Comparison of ENCODE assay signal across 12 cellular contexts in the genomic region with DNA sequence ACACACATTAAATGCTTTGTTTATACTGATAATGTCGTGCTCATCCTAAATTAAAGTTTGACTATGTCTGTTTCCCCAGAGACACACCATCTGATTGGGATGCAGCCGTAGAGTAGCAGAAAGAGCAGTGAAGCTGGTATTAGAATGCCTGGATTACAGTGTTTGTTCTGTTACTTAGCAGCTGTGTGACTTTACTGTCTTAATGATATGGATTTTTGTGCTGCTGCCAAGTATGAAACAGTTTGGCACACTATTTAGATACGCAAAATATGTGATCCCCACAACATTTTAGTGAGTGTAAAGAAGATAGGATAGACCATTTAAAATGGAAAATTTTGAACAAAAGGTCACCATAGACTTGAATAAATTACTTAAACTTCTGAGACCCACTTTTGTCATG. TPM values are rescaled to one million over a fixed set of nuclear protein-coding genes. Genes with fewer than 3 reads are reported as not detected.
DNase-seq lines count a peak whose midpoint lies in the region; ATAC-seq and TF ChIP-seq lines count a peak whose summit lies in the region.
"Had no signal": no experiment of that assay in that cellular context is flagged by ENCODE, and none has a peak within 500 bp of the region (broad histone marks: within the 10 kb centered on the region; RNA-seq: fewer than 3 reads in every experiment).

No MANE protein-coding gene starts in this region.

- peaks cover 11% of the 10 kb centered on the region; the same call in 1 of the 2 replicates for H3F3A ChIP-seq in SU-DHL-6 (ENCODE audit: insufficient read depth)

- H3K9me3 ChIP-seq in SU-DHL-6 (ENCODE audit: insufficient read depth, low read length), result no peaks in the 10 kb centered on the region
- no peaks in the 10 kb centered on the region for H3K9me3 ChIP-seq in fibroblast of lung (ENCODE audit: control insufficient read depth, insufficient read depth, low read depth, low read length)

- no peaks in the 10 kb centered on the region for H3K4me1 ChIP-seq in ACC112 (ENCODE audit: control insufficient read depth, insufficient read depth, low read length, unreplicated experiment)
- no peaks in the 10 kb centered on the region for H3K4me1 ChIP-seq in fibroblast of lung (ENCODE audit: control insufficient read depth, extremely low read depth, insufficient read depth, low read length)

- H3K4me2 ChIP-seq in SU-DHL-6 (ENCODE audit: low read depth, low read length, poor library complexity, severe bottlenecking) (peak overlapping the region; percentile 75), fibroblast of lung (ENCODE audit: extremely low read depth, insufficient read depth, low read length) (peak overlapping the region; percentile 68)

- DNase-seq in EH (ENCODE audit: low read depth) (peak; percentile 63), fibroblast of lung (ENCODE audit: low read depth in 2 of 2) (peak; percentile 32 to 53), NCI-H345 treated with DMSO at 0.1 percent for 48 hours (lab: John Stamatoyannopoulos, UW; ENCODE audit: unreplicated experiment) (no peak), HK-2 (ENCODE audit: unreplicated experiment) (no peak)
- no peak for DNase-seq in activated effector memory CD4-positive, alpha-beta T cell treated with anti-CD3 and anti-CD28 coated beads, Interleukin-2, amount 50 U/mL, for 16 hours
- DNase-seq: activated CD4-positive, alpha-beta T cell treated with anti-CD3 and anti-CD28 coated beads for 48 hours; glutamatergic neuron; NCI-H146; stimulated activated CD8-positive, alpha-beta memory T cell treated with anti-CD3 and anti-CD28 coated beads, Interleukin-4, amount 100 ng/mL, for 48 hours had no signal

- H4K20me1 ChIP-seq in SU-DHL-6 (ENCODE audit: low read depth, low read length), result no peaks in the 10 kb centered on the region
- H4K20me1 ChIP-seq in fibroblast of lung (ENCODE audit: control insufficient read depth, extremely low read depth, insufficient read depth, low read length), result no peaks in the 10 kb centered on the region

- H3K36me3 ChIP-seq in ACC112 (ENCODE audit: insufficient read depth, low read length), result no peaks in the 10 kb centered on the region
- H3K36me3 ChIP-seq in SU-DHL-6 (ENCODE audit: low read length), result no peaks in the 10 kb centered on the region
- no peaks in the 10 kb centered on the region for H3K36me3 ChIP-seq in fibroblast of lung (ENCODE audit: control insufficient read depth, insufficient read depth, low read length)

- H3K4me3 ChIP-seq in ACC112 (ENCODE audit: low read depth, low read length), result peak overlapping the region; percentile 94
- H3K4me3 ChIP-seq in SU-DHL-6 (ENCODE audit: insufficient read depth, low read length, poor library complexity, severe bottlenecking), result peak overlapping the region; percentile 76
- H3K4me3 ChIP-seq in fibroblast of lung (replicated peaks in 1 of 4; ENCODE audit: control extremely low read depth in 1 of 4, insufficient read depth in 1 of 4, low read depth in 3 of 4, low read length in 4 of 4), result peak overlapping the region in 3 of 4 experiments; percentile 59 to 92 (median 77)

- H3K9ac ChIP-seq in SU-DHL-6 (ENCODE audit: low read length) (peak overlapping the region; percentile 72), fibroblast of lung (ENCODE audit: insufficient read depth, low read length) (no peak overlapping the region)

- peaks cover 3% of the 10 kb centered on the region for H3K79me2 ChIP-seq in ACC112 (ENCODE audit: control insufficient read depth, insufficient read depth, low read length, unreplicated experiment)
- peaks cover 4% of the 10 kb centered on the region; the same call in 1 of the 2 replicates for H3K79me2 ChIP-seq in SU-DHL-6 (ENCODE audit: insufficient read depth, low read length)
- no peaks in the 10 kb centered on the region for H3K79me2 ChIP-seq in fibroblast of lung (ENCODE audit: control insufficient read depth, insufficient read depth, low read length)

- no peak overlapping the region for H2AFZ ChIP-seq in ACC112 (ENCODE audit: low read length, unreplicated experiment)
- H2AFZ ChIP-seq in SU-DHL-6 (ENCODE audit: low read depth, low read length, severe bottlenecking), result peak overlapping the region; percentile 87
- no peak overlapping the region for H2AFZ ChIP-seq in fibroblast of lung (ENCODE audit: low read length)

- H3K27me3 ChIP-seq in ACC112 (ENCODE audit: insufficient read depth, low read length) (no peaks in the 10 kb centered on the region), SU-DHL-6 (ENCODE audit: low read length) (no peaks in the 10 kb centered on the region), fibroblast of lung (ENCODE audit: control insufficient read depth, insufficient read depth, low read length) (no peaks in the 10 kb centered on the region)

- H3K27ac ChIP-seq in ACC112 (ENCODE audit: low read depth, low read length), result peak overlapping the region; percentile 52; the same call in 1 of the 2 replicates
- no peak overlapping the region for H3K27ac ChIP-seq in SU-DHL-6 (ENCODE audit: low read depth, low read length)
- H3K27ac ChIP-seq in fibroblast of lung (ENCODE audit: insufficient read depth, low read length), result peak overlapping the region; percentile 23

- no peak for ATAC-seq in GM19397 (IDR thresholded peaks at IDR 0.05; ENCODE audit: unreplicated experiment)

- no peak for TF ChIP-seq CTCF in SU-DHL-6 (IDR thresholded peaks at IDR 0.05; ENCODE audit: insufficient read depth, low read length, poor library complexity, severe bottlenecking)
- no peak for TF ChIP-seq CTCF in fibroblast of lung (conservative IDR thresholded peaks at IDR 0.05 in 1 of 2, IDR thresholded peaks at IDR 0.05 in 1 of 2; ENCODE audit: low read depth in 1 of 2, low read length in 2 of 2)

- H3K9me2 ChIP-seq in SU-DHL-6 (replicated peaks; ENCODE audit: insufficient read depth, low read length), result no peaks in the 10 kb centered on the region

RNA-seq across cellular contexts. Expression of a gene that starts 1.2 kb away (rescaled TPM):
- total RNA-seq in fibroblast of lung, result 7.2 and 9.1 TPM in 2 replicates
- 8.6 and 11.1 TPM in 2 replicates for polyA plus RNA-seq in fibroblast of lung
- 5.2 and 7.1 TPM in 2 replicates for polyA plus RNA-seq in fibroblast of lung (2012)
- polyA minus RNA-seq in fibroblast of lung (ENCODE audit: low replicate concordance), result 0.15 and 0.55 TPM in 2 replicates

Comparison
In these comparisons a context has a peak if more than half of its experiments do, and no peak if none do; other contexts are left out.
1. DNase-seq: peak in EH (single experiment) and fibroblast of lung (2 of 2); none in NCI-H345 treated with DMSO at 0.1 percent for 48 hours (single experiment), HK-2 (single experiment) and activated effector memory CD4-positive, alpha-beta T cell treated with anti-CD3 and anti-CD28 coated beads, Interleukin-2, amount 50 U/mL, for 16 hours (single experiment).
2. Peak in every context shown above with its lines, with median percentiles within 50 percentile points of each other: H3K4me3 ChIP-seq.